8 cellular contexts compared by ENCODE assay signal in the genomic region with DNA sequence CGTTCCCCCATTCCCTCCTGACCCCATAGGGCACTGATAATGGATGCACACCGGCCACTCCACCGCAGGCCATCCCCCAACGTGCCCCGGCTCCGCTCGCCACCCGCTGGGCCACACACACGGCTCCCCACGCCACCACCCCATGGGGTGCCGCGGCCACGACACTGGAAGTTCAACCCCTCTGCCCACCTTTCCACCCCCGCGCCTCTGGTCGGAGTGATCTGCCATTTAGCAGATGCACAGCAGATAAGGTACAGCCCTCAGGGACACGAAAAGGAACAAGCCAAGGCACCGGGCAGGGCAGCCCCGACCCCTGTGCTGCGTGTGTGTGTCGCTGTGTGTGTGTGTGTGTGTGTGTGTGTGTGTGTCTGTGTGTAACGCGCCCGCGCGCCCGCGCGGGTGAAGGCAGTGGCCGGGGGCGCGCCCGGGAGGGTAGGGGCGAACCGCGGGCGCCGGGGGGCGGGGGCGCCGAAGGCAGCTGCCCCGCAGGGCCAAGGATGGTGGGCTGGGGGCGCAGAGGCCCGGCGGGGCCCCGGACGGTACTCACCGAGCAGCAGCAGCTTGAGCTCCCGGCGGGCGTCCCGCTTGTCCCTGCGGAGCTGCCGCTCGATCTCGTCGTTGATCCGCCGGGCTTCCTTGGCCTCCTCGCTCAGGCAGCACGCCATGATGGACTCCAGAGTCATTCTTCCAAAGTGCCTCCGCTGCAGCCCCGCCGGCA. TPM values are rescaled to one million over a fixed set of nuclear protein-coding genes. Genes with fewer than 3 reads are reported as not detected.
DNase-seq lines count a peak whose midpoint lies in the region; ATAC-seq and TF ChIP-seq lines count a peak whose summit lies in the region.

No MANE protein-coding gene starts in this region.

- peaks cover 6% of the 10 kb centered on the region for H3F3A ChIP-seq in neural cell (ENCODE audit: insufficient read depth, low read length, poor library complexity, severe bottlenecking)

- DNase-seq in H7 (peak; percentile 83), NT2/D1 (ENCODE audit: low read depth, low spot score) (peak; percentile 22), fibroblast of villous mesenchyme (ENCODE audit: low read depth) (no peak), superior temporal gyrus (ENCODE audit: extremely low spot score) (peak; percentile 49), SKM-1 (lab: John Stamatoyannopoulos, UW; ENCODE audit: unreplicated experiment) (no peak)
- peak; percentile 53 for DNase-seq in activated T-helper 9 cell treated with anti-CD3 and anti-CD28 coated beads, Interleukin-2, amount 50 U/mL, for 16 hours (ENCODE audit: low read depth)

- H2AFZ ChIP-seq in neural cell (ENCODE audit: low read depth, low read length) = peak overlapping the region; percentile 31

- no peaks in the 10 kb centered on the region for H3K27me3 ChIP-seq in H7 (ENCODE audit: control insufficient read depth, insufficient read depth, low read length)
- no peaks in the 10 kb centered on the region for H3K27me3 ChIP-seq in NT2/D1 (ENCODE audit: insufficient read depth, insufficient read length)
- H3K27me3 ChIP-seq in neural cell (ENCODE audit: insufficient read depth, low read depth, low read length) = no peaks in the 10 kb centered on the region

- no peaks in the 10 kb centered on the region for H3K36me3 ChIP-seq in H7 (replicated peaks; ENCODE audit: control insufficient read depth, insufficient read depth, low read length)
- no peaks in the 10 kb centered on the region for H3K36me3 ChIP-seq in NT2/D1 (ENCODE audit: insufficient read depth, insufficient read length, low read length)
- no peaks in the 10 kb centered on the region for H3K36me3 ChIP-seq in neural cell (ENCODE audit: insufficient read depth, low read length)

- peak; percentile 19 for TF ChIP-seq EP300 in neural cell (conservative IDR thresholded peaks at IDR 0.05; ENCODE audit: poor library complexity, severe bottlenecking)

- peak overlapping the region; percentile 91 for H3K4me2 ChIP-seq in neural cell (ENCODE audit: low read length)

- peaks cover 10% of the 10 kb centered on the region for H4K20me1 ChIP-seq in neural cell (ENCODE audit: insufficient read depth)

- H3K9me3 ChIP-seq in NT2/D1 (ENCODE audit: insufficient read depth, low read length) (no peaks in the 10 kb centered on the region), neural cell (ENCODE audit: low read length) (no peaks in the 10 kb centered on the region)

- H3K9me2 ChIP-seq in neural cell (ENCODE audit: insufficient read depth, low read length) = no peaks in the 10 kb centered on the region

- peaks cover 3% of the 10 kb centered on the region for H3K4me1 ChIP-seq in NT2/D1 (ENCODE audit: insufficient read depth, insufficient read length)

- no peak for TF ChIP-seq RAD21 in neural cell (conservative IDR thresholded peaks at IDR 0.05)

- TF ChIP-seq CTCF in fibroblast of villous mesenchyme (IDR thresholded peaks at IDR 0.05; ENCODE audit: insufficient read depth, low read depth, low read length) = no peak
- no peak for TF ChIP-seq CTCF in neural cell (IDR thresholded peaks at IDR 0.05; ENCODE audit: poor library complexity, severe bottlenecking)

- H3K4me3 ChIP-seq in H7 (ENCODE audit: insufficient read depth, low read depth, low read length) = peak overlapping the region; percentile 66
- peak overlapping the region; percentile 90 for H3K4me3 ChIP-seq in NT2/D1 (ENCODE audit: insufficient read length, low read depth)
- peak overlapping the region; percentile 84 for H3K4me3 ChIP-seq in fibroblast of villous mesenchyme (ENCODE audit: low read depth, low read length)
- peak overlapping the region; percentile 91 for H3K4me3 ChIP-seq in neural cell (ENCODE audit: low read length)

- peaks cover 50% of the 10 kb centered on the region for H3K79me2 ChIP-seq in neural cell (replicated peaks; ENCODE audit: insufficient read depth, low read length)

- no peak for ATAC-seq in HG03378 (IDR thresholded peaks at IDR 0.05; ENCODE audit: unreplicated experiment)

- H3K27ac ChIP-seq in neural cell (ENCODE audit: low read length) = peak overlapping the region; percentile 91

- H3K9ac ChIP-seq in NT2/D1 (ENCODE audit: insufficient read length, low read depth) (peak overlapping the region; percentile 89), neural cell (ENCODE audit: low read length) (peak overlapping the region; percentile 92)

TF ChIP-seq in neural cell, 6 proteins besides CTCF, POLR2A, EP300 and RAD21:
- peak; percentile 37 for TF ChIP-seq TAF1 (IDR thresholded peaks at IDR 0.05; ENCODE audit: low read depth)
- no peak for TF ChIP-seq MXI1 (conservative IDR thresholded peaks at IDR 0.05; ENCODE audit: poor library complexity, severe bottlenecking)
- TF ChIP-seq, protein P1, sequence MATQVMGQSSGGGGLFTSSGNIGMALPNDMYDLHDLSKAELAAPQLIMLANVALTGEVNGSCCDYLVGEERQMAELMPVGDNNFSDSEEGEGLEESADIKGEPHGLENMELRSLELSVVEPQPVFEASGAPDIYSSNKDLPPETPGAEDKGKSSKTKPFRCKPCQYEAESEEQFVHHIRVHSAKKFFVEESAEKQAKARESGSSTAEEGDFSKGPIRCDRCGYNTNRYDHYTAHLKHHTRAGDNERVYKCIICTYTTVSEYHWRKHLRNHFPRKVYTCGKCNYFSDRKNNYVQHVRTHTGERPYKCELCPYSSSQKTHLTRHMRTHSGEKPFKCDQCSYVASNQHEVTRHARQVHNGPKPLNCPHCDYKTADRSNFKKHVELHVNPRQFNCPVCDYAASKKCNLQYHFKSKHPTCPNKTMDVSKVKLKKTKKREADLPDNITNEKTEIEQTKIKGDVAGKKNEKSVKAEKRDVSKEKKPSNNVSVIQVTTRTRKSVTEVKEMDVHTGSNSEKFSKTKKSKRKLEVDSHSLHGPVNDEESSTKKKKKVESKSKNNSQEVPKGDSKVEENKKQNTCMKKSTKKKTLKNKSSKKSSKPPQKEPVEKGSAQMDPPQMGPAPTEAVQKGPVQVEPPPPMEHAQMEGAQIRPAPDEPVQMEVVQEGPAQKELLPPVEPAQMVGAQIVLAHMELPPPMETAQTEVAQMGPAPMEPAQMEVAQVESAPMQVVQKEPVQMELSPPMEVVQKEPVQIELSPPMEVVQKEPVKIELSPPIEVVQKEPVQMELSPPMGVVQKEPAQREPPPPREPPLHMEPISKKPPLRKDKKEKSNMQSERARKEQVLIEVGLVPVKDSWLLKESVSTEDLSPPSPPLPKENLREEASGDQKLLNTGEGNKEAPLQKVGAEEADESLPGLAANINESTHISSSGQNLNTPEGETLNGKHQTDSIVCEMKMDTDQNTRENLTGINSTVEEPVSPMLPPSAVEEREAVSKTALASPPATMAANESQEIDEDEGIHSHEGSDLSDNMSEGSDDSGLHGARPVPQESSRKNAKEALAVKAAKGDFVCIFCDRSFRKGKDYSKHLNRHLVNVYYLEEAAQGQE (IDR thresholded peaks at IDR 0.05; ENCODE audit: borderline replicate concordance) = peak; percentile 78
- TF ChIP-seq EZH2 (IDR thresholded peaks at IDR 0.05; ENCODE audit: borderline replicate concordance, insufficient read depth, low read length, poor library complexity, severe bottlenecking) = no peak
- peak; percentile 66 for TF ChIP-seq POLR2AphosphoS5 (IDR thresholded peaks at IDR 0.05)
- TF ChIP-seq SMC3 (conservative IDR thresholded peaks at IDR 0.05; ENCODE audit: poor library complexity) = peak; percentile 28

RNA-seq across cellular contexts. Expression of a gene that starts 0.9 kb away (rescaled TPM):
- 24.8 and 29.8 TPM in 2 replicates for total RNA-seq in H7 (2014; rRNA removed; shearing (Covaris generic))
- total RNA-seq in fibroblast of villous mesenchyme = 44.1 and 53.1 TPM in 2 replicates
- 74.2 and 86.7 TPM in 2 replicates for polyA plus RNA-seq in neural cell
- polyA minus RNA-seq in neural cell = 159 and 188 TPM in 2 replicates

Comparison
In these comparisons a context has a peak if more than half of its experiments do, and no peak if none do; other contexts are left out.
1. DNase-seq: peak in H7 (single experiment), NT2/D1 (single experiment), activated T-helper 9 cell treated with anti-CD3 and anti-CD28 coated beads, Interleukin-2, amount 50 U/mL, for 16 hours (single experiment) and superior temporal gyrus (single experiment); none in fibroblast of villous mesenchyme (single experiment) and SKM-1 (single experiment).
2. Peak in every context shown above with its lines, with median percentiles within 50 percentile points of each other: H3K4me3 ChIP-seq.